ENCODE assay signal across 18 cellular contexts in the genomic region with DNA sequence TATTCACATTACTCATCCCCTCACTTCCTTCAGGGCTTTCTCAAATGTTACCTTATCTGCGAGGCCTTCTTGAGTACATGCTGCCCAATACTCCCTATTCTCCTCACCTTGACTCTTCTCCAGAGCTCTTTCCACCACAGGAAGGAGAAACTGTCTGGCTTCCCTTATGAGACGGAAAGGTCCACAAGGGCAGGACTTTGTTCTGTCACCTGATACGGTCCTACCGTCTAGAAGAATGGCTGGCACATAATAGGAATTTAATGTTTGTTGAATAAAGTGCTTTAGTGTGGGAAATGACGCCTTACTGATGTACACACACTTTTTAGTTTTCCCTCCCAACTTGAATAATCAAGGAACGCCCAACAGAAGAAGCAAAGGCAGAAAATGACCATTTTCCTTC. TPM values are rescaled to one million over a fixed set of nuclear protein-coding genes. Genes with fewer than 3 reads are reported as not detected.
DNase-seq lines count a peak whose midpoint lies in the region; ATAC-seq, FAIRE-seq and TF ChIP-seq lines count a peak whose summit lies in the region.
"Had no signal": no experiment of that assay in that cellular context is flagged by ENCODE, and none has a peak within 500 bp of the region (broad histone marks: within the 10 kb centered on the region; RNA-seq: fewer than 3 reads in every experiment).

No MANE protein-coding gene starts in this region.

- TF ChIP-seq POLR2A in thyroid gland (IDR thresholded peaks at IDR 0.05): no peak

- peaks cover 27 to 36% of the 10 kb centered on the region in 2 donors for H3K4me1 Mint-ChIP-seq in natural killer cell treated with Interleukin-12 subunit alpha and Interleukin-12 subunit beta and Interleukin-15 and Interleukin-18, amount 100 ng/mL, for 72 hours (ENCODE audit: low read depth in 2 of 2)
- H3K4me1 Mint-ChIP-seq in natural killer cell (peaks cover 15 to 33% of the 10 kb centered on the region in 2 donors), T-helper 17 cell (peaks cover 41% of the 10 kb centered on the region)
- peaks cover 33 to 36% of the 10 kb centered on the region in 2 donors for H3K4me1 Mint-ChIP-seq in stimulated activated naive B cell treated with anti-CD40 and anti-IgM and Interleukin-4, amounts not matched to agents 10 μg/mL and 1 μg/mL and 100 μg/mL, for 72 hours

- peaks cover 44% of the 10 kb centered on the region for H3K79me2 ChIP-seq in keratinocyte (ENCODE audit: control insufficient read depth, insufficient read depth, low read length)

- no peak overlapping the region for H3K4me2 ChIP-seq in keratinocyte (ENCODE audit: control insufficient read depth, extremely low read depth, insufficient read depth, low read depth, low read length)

- no peak for ATAC-seq in natural killer cell treated with Interleukin-12 subunit alpha and Interleukin-12 subunit beta and Interleukin-15 and Interleukin-18, amount 100 ng/mL, for 72 hours
- ATAC-seq in natural killer cell (no peak), T-helper 17 cell (no peak)
- no peak for ATAC-seq in stimulated activated naive B cell treated with anti-CD40 and anti-IgM and Interleukin-4, amounts not matched to agents 10 μg/mL and 1 μg/mL and 100 μg/mL, for 72 hours (replicated peaks)
- ATAC-seq: GM12878 had no signal

- no peak overlapping the region for H3K9ac ChIP-seq in keratinocyte (ENCODE audit: control insufficient read depth, extremely low read depth, insufficient read depth, low read length)

- no peaks in the 10 kb centered on the region for H4K20me1 ChIP-seq in keratinocyte (ENCODE audit: control insufficient read depth, extremely low read depth, insufficient read depth, low read length)

- intact Hi-C loops in natural killer cell (cut with micrococcal nuclease) (no loop called here), thyroid gland (cut with DNase I) (no loop called here)

- H3K4me3 Mint-ChIP-seq in natural killer cell treated with Interleukin-12 subunit alpha and Interleukin-12 subunit beta and Interleukin-15 and Interleukin-18, amount 100 ng/mL, for 72 hours: peak overlapping the region; percentile 44
- H3K4me3 Mint-ChIP-seq in natural killer cell: no peak overlapping the region
- no peak overlapping the region for H3K4me3 Mint-ChIP-seq in T-helper 17 cell
- no peak overlapping the region for H3K4me3 Mint-ChIP-seq in stimulated activated naive B cell treated with anti-CD40 and anti-IgM and Interleukin-4, amounts not matched to agents 10 μg/mL and 1 μg/mL and 100 μg/mL, for 72 hours

- H3K9me3 Mint-ChIP-seq in natural killer cell treated with Interleukin-12 subunit alpha and Interleukin-12 subunit beta and Interleukin-15 and Interleukin-18, amount 100 ng/mL, for 72 hours: no peaks in the 10 kb centered on the region
- no peaks in the 10 kb centered on the region for H3K9me3 Mint-ChIP-seq in natural killer cell
- no peaks in the 10 kb centered on the region for H3K9me3 Mint-ChIP-seq in stimulated activated naive B cell treated with anti-CD40 and anti-IgM and Interleukin-4, amounts not matched to agents 10 μg/mL and 1 μg/mL and 100 μg/mL, for 72 hours

- no peaks in the 10 kb centered on the region for H3K27me3 Mint-ChIP-seq in natural killer cell treated with Interleukin-12 subunit alpha and Interleukin-12 subunit beta and Interleukin-15 and Interleukin-18, amount 100 ng/mL, for 72 hours
- H3K27me3 Mint-ChIP-seq in natural killer cell (ENCODE audit: low read depth in 2 of 2): no peaks in the 10 kb centered on the region
- H3K27me3 Mint-ChIP-seq in T-helper 17 cell: no peaks in the 10 kb centered on the region
- H3K27me3 Mint-ChIP-seq in stimulated activated naive B cell treated with anti-CD40 and anti-IgM and Interleukin-4, amounts not matched to agents 10 μg/mL and 1 μg/mL and 100 μg/mL, for 72 hours: no peaks in the 10 kb centered on the region

- H3K27ac ChIP-seq in keratinocyte (ENCODE audit: control insufficient read depth, insufficient read depth, low read length): no peak overlapping the region
- H3K27ac ChIP-seq in thyroid gland: peak overlapping the region in 2 of 3 donors; percentile 19 to 34

- H2AFZ ChIP-seq in keratinocyte (ENCODE audit: control insufficient read depth, low read length): no peak overlapping the region

- no peak for TF ChIP-seq CTCF in natural killer cell (IDR thresholded peaks at IDR 0.05)
- no peak for TF ChIP-seq CTCF in keratinocyte (optimal IDR thresholded peaks at IDR 0.05 in 1 of 3, IDR thresholded peaks at IDR 0.05 in 1 of 3, conservative IDR thresholded peaks at IDR 0.05 in 1 of 3; ENCODE audit: extremely low read depth in 1 of 3, insufficient read depth in 2 of 3, low read length in 3 of 3)
- no peak for TF ChIP-seq CTCF in thyroid gland (IDR thresholded peaks at IDR 0.05)

- no peaks in the 10 kb centered on the region for H3K27me3 ChIP-seq in keratinocyte (ENCODE audit: control insufficient read depth, extremely low read depth, insufficient read depth, low read length)
- H3K27me3 ChIP-seq in thyroid gland: no peaks in the 10 kb centered on the region
- no peaks in the 10 kb centered on the region for H3K27me3 ChIP-seq in HAP-1 (ENCODE audit: low read depth)

- no peaks in the 10 kb centered on the region for H3K9me1 ChIP-seq in keratinocyte (ENCODE audit: control insufficient read depth, extremely low read depth, insufficient read depth, low read length)

- H3K4me3 ChIP-seq in keratinocyte (ENCODE audit: control insufficient read depth in 2 of 3, extremely low read depth in 1 of 3, insufficient read depth in 2 of 3, low read depth in 1 of 3, low read length in 3 of 3) (no peak overlapping the region), thyroid gland (replicated peaks in 1 of 3) (no peak overlapping the region), HAP-1 (no peak overlapping the region)
- H3K4me3 ChIP-seq: GM12878, lower lobe of right lung had no signal

- H3K36me3 ChIP-seq in keratinocyte (ENCODE audit: control insufficient read depth in 2 of 2, extremely low read depth in 1 of 2, insufficient read depth in 2 of 2, low read length in 2 of 2): peaks cover 7 to 21% of the 10 kb centered on the region in 2 experiments
- no peaks in the 10 kb centered on the region for H3K36me3 ChIP-seq in thyroid gland
- H3K36me3 ChIP-seq in HAP-1 (replicated peaks): peaks cover 3% of the 10 kb centered on the region; the same call in 1 of the 2 replicates

- FAIRE-seq in keratinocyte (lab: Jason Lieb, UNC): peak; percentile 20
- FAIRE-seq: GM12878 had no signal

- no peak for DNase-seq in natural killer cell treated with Interleukin-12 subunit alpha and Interleukin-12 subunit beta and Interleukin-15 and Interleukin-18, amount 100 ng/mL, for 72 hours (ENCODE audit: low spot score)
- DNase-seq in natural killer cell (no peak), T-helper 17 cell (no peak), keratinocyte (ENCODE audit: low read depth, low spot score) (no peak), thyroid gland (no peak), HAP-1 (ENCODE audit: low spot score in 2 of 2) (no peak), DMS153 treated with DMSO at 0.1 percent for 48 hours (lab: John Stamatoyannopoulos, UW; ENCODE audit: unreplicated experiment) (no peak)
- no peak for DNase-seq in stimulated activated naive B cell treated with anti-CD40 and anti-IgM and Interleukin-4, amounts not matched to agents 10 μg/mL and 1 μg/mL and 100 μg/mL, for 72 hours
- DNase-seq: GDM1; head of caudate nucleus; Karpas-422; lower lobe of right lung; NCI-H1048; NCI-H2081 treated with DMSO at 0.1 percent for 48 hours; NCI-H524; Right ventricle myocardium superior; stimulated activated CD4-positive, alpha-beta T cell treated with anti-CD3 and anti-CD28 coated beads, Interleukin-4, amount 100 ng/mL, for 1 hour had no signal

- dilution Hi-C loops in keratinocyte (cut with MboI; ENCODE audit: extremely low pct_ligation_motif_present, low sequenced_read_pairs): no loop called here

- WGBS in thyroid gland, 2 donors: 80 to 84% methylated on average over 6 of the region's 6 CpGs

- in situ Hi-C loops in HAP-1 (cut with MboI; ENCODE audit: low sequenced_read_pairs): no loop called here

- H3K9me3 ChIP-seq in T-helper 17 cell (ENCODE audit: control insufficient read depth, low read length, poor library complexity, severe bottlenecking) (no peaks in the 10 kb centered on the region), keratinocyte (ENCODE audit: control insufficient read depth, low read depth, low read length) (no peaks in the 10 kb centered on the region), thyroid gland (no peaks in the 10 kb centered on the region), HAP-1 (no peaks in the 10 kb centered on the region)
- H3K9me3 ChIP-seq: lower lobe of right lung had no signal

- peak overlapping the region; percentile 11 to 64 for H3K27ac Mint-ChIP-seq in natural killer cell treated with Interleukin-12 subunit alpha and Interleukin-12 subunit beta and Interleukin-15 and Interleukin-18, amount 100 ng/mL, for 72 hours
- H3K27ac Mint-ChIP-seq in natural killer cell (peak overlapping the region in 1 of 2 donors; percentile 14), T-helper 17 cell (peak overlapping the region; percentile 96)
- H3K27ac Mint-ChIP-seq in stimulated activated naive B cell treated with anti-CD40 and anti-IgM and Interleukin-4, amounts not matched to agents 10 μg/mL and 1 μg/mL and 100 μg/mL, for 72 hours: no peak overlapping the region

- peaks cover 50% of the 10 kb centered on the region for H3K4me1 ChIP-seq in keratinocyte (ENCODE audit: control insufficient read depth, extremely low read depth, insufficient read depth, low read length)
- H3K4me1 ChIP-seq in thyroid gland: peaks cover 25 to 63% of the 10 kb centered on the region in 2 donors
- H3K4me1 ChIP-seq in HAP-1: peaks cover 8% of the 10 kb centered on the region

- H3K36me3 Mint-ChIP-seq in natural killer cell treated with Interleukin-12 subunit alpha and Interleukin-12 subunit beta and Interleukin-15 and Interleukin-18, amount 100 ng/mL, for 72 hours: peaks cover 6% of the 10 kb centered on the region
- no peaks in the 10 kb centered on the region for H3K36me3 Mint-ChIP-seq in natural killer cell
- H3K36me3 Mint-ChIP-seq in T-helper 17 cell (ENCODE audit: low read depth): no peaks in the 10 kb centered on the region
- peaks cover 11 to 19% of the 10 kb centered on the region in 2 donors for H3K36me3 Mint-ChIP-seq in stimulated activated naive B cell treated with anti-CD40 and anti-IgM and Interleukin-4, amounts not matched to agents 10 μg/mL and 1 μg/mL and 100 μg/mL, for 72 hours

RNA-seq across cellular contexts. Expression of a gene that starts 52.5 kb away (rescaled TPM):
- 10 to 100 TPM; 49.8 to 62.2 TPM for total RNA-seq in natural killer cell treated with Interleukin-12 subunit alpha and Interleukin-12 subunit beta and Interleukin-15 and Interleukin-18, amount 100 ng/mL, for 72 hours
- total RNA-seq in natural killer cell (10 to 100 TPM; 28.0 to 39.1 (median 37.6) TPM), T-helper 17 cell (10 to 100 TPM; 33.4 to 35.2 TPM), thyroid gland (100 to 1,000 TPM in 1 of 4 donors, 10 to 100 TPM in 3; 58.2 to 106 (median 87.8) TPM)
- 77.2 to 101 TPM (median 79.0 TPM) in 3 replicates for polyA plus RNA-seq in keratinocyte
- 192 TPM for polyA plus RNA-seq in keratinocyte (2011; ENCODE audit: low read depth)
- polyA plus RNA-seq in keratinocyte (2011; cell fraction: cytosol; rRNA removed): 100 and 122 TPM in 2 replicates
- polyA plus RNA-seq in keratinocyte (2011; cell fraction: nucleus; rRNA removed): 40.9 and 43.3 TPM in 2 replicates
- 87.4 and 90.1 TPM in 2 replicates for polyA plus RNA-seq in keratinocyte (2012; ENCODE audit: low replicate concordance)
- polyA minus RNA-seq in keratinocyte: 79.0 to 84.7 TPM (median 83.4 TPM) in 3 replicates
- 41.4 TPM for polyA minus RNA-seq in keratinocyte (2011; cell fraction: cytosol; rRNA and poly(A)+ RNA removed)
- 15.2 and 19.6 TPM in 2 replicates for polyA minus RNA-seq in keratinocyte (2011; cell fraction: nucleus; rRNA and poly(A)+ RNA removed)
